8 cellular contexts compared by ENCODE assay signal in genomic region chr12:53098982-53099651, GRCh38. TPM values are rescaled to one million over a fixed set of nuclear protein-coding genes. Genes with fewer than 3 reads are reported as not detected.
DNase-seq lines count a peak whose midpoint lies in the region; ATAC-seq and TF ChIP-seq lines count a peak whose summit lies in the region.

No MANE protein-coding gene starts in this region.

- no peak overlapping the region for H3K9ac ChIP-seq in liver (ENCODE audit: low read depth in 1 of 2, low read length in 2 of 2)

- H3K27ac ChIP-seq in liver (ENCODE audit: low read depth in 1 of 2, low read length in 2 of 2) = peak overlapping the region; percentile 4 to 71

- H3K9me3 Mint-ChIP-seq in activated CD4-positive, alpha-beta T cell treated with anti-CD3 and anti-CD28 coated beads, Interleukin-2, amount 10 ng/mL, durations not matched to agents 7 days and 5 days = no peaks in the 10 kb centered on the region

- DNase-seq in Ammon's horn (ENCODE audit: low spot score) (peak; percentile 82), HFF-Myc (ENCODE audit: extremely low read depth, low read depth) (peak; percentile 93), NCI-H69 (lab: John Stamatoyannopoulos, UW) (peak; percentile 80), dedifferentiated amniotic fluid mesenchymal stem cell (ENCODE audit: extremely low spot score) (peak; percentile 94)
- peak; percentile 91 for DNase-seq in activated CD4-positive, alpha-beta T cell treated with anti-CD3 and anti-CD28 coated beads, Interleukin-2, amount 10 ng/mL, durations not matched to agents 7 days and 5 days
- DNase-seq in stimulated activated CD4-positive, alpha-beta T cell treated with anti-CD3 and anti-CD28 coated beads, Interleukin-2, amount 100 ng/mL, for 4 hours (ENCODE audit: low read depth) = peak; percentile 78

- peak overlapping the region; percentile 52 for H3K4me3 ChIP-seq in HFF-Myc (replicated peaks; ENCODE audit: low read depth, low read length)
- no peak overlapping the region for H3K4me3 ChIP-seq in liver (ENCODE audit: low read depth in 1 of 3, low read length in 3 of 3)

- H3K27me3 Mint-ChIP-seq in activated CD4-positive, alpha-beta T cell treated with anti-CD3 and anti-CD28 coated beads, Interleukin-2, amount 10 ng/mL, durations not matched to agents 7 days and 5 days = peaks cover 22% of the 10 kb centered on the region

- H3K4me1 ChIP-seq in liver (ENCODE audit: control insufficient read depth in 4 of 4, insufficient read depth in 4 of 4, low read length in 3 of 4) = peaks cover 19 to 42% (median 31%) of the 10 kb centered on the region in 4 donors

- H3K27me3 ChIP-seq in liver (ENCODE audit: control insufficient read depth in 4 of 4, insufficient read depth in 4 of 4, low read length in 3 of 4) = no peaks in the 10 kb centered on the region

- no peak for ATAC-seq in HG03039 (IDR thresholded peaks at IDR 0.05; ENCODE audit: unreplicated experiment)

- H3K27ac Mint-ChIP-seq in activated CD4-positive, alpha-beta T cell treated with anti-CD3 and anti-CD28 coated beads, Interleukin-2, amount 10 ng/mL, durations not matched to agents 7 days and 5 days = peak overlapping the region; percentile 60

- peaks cover 63% of the 10 kb centered on the region for H3K4me1 Mint-ChIP-seq in activated CD4-positive, alpha-beta T cell treated with anti-CD3 and anti-CD28 coated beads, Interleukin-2, amount 10 ng/mL, durations not matched to agents 7 days and 5 days

- peak overlapping the region; percentile 18 for H3K4me3 Mint-ChIP-seq in activated CD4-positive, alpha-beta T cell treated with anti-CD3 and anti-CD28 coated beads, Interleukin-2, amount 10 ng/mL, durations not matched to agents 7 days and 5 days

- H3K36me3 Mint-ChIP-seq in activated CD4-positive, alpha-beta T cell treated with anti-CD3 and anti-CD28 coated beads, Interleukin-2, amount 10 ng/mL, durations not matched to agents 7 days and 5 days (ENCODE audit: low read depth) = no peaks in the 10 kb centered on the region

- H3K9me3 ChIP-seq in liver (ENCODE audit: control insufficient read depth in 4 of 4, low read length in 3 of 4) = no peaks in the 10 kb centered on the region

- H3K36me3 ChIP-seq in liver (ENCODE audit: control insufficient read depth in 4 of 4, insufficient read depth in 3 of 4, low read depth in 1 of 4, low read length in 3 of 4) = no peaks in the 10 kb centered on the region

- POLR2A ChIA-PET in activated CD4-positive, alpha-beta T cell treated with anti-CD3 and anti-CD28 coated beads, Interleukin-2, amount 10 ng/mL, durations not matched to agents 7 days and 5 days (lab: Charles Lee) = no interaction called here

- peak; percentile 93 for TF ChIP-seq CTCF in HFF-Myc (IDR thresholded peaks at IDR 0.05; ENCODE audit: low read depth, low read length, missing control alignments)
- peak; percentile 94 for TF ChIP-seq CTCF in liver (IDR thresholded peaks at IDR 0.05; ENCODE audit: low read depth, low read length, missing input control)

- CTCF ChIA-PET in activated CD4-positive, alpha-beta T cell treated with anti-CD3 and anti-CD28 coated beads, Interleukin-2, amount 10 ng/mL, durations not matched to agents 7 days and 5 days (lab: Charles Lee) = interaction anchor here (0.6 to 9.6 kb wide), 21 partner anchors 8 to 280 kb away, joined by 3 to 99 read pairs (median 4); partner anchors contain the start of gene SPRYD3

- WGBS in liver = 28% methylated on average over 6 of the region's 6 CpGs

- peak; percentile 87 to 90 for TF ChIP-seq RAD21 in liver (IDR thresholded peaks at IDR 0.05)

TF ChIP-seq in liver, 16 proteins besides CTCF, POLR2A, EP300 and RAD21:
- TF ChIP-seq TAF1 (conservative IDR thresholded peaks at IDR 0.05) (no peak), FOXA1 (IDR thresholded peaks at IDR 0.05) (no peak), HNF4A (conservative IDR thresholded peaks at IDR 0.05) (no peak), YY1 (IDR thresholded peaks at IDR 0.05) (no peak), NR2F2 (IDR thresholded peaks at IDR 0.05) (peak; percentile 72), SP1 (IDR thresholded peaks at IDR 0.05) (peak; percentile 55), EGR1 (IDR thresholded peaks at IDR 0.05; ENCODE audit: low read depth in 2 of 2) (no peak), GABPA (IDR thresholded peaks at IDR 0.05 in 1 of 2, conservative IDR thresholded peaks at IDR 0.05 in 1 of 2) (no peak), JUND (IDR thresholded peaks at IDR 0.05) (peak; percentile 44 to 76), HNF4G (IDR thresholded peaks at IDR 0.05) (no peak), RXRA (IDR thresholded peaks at IDR 0.05) (peak; percentile 69 to 84), FOXA2 (IDR thresholded peaks at IDR 0.05) (no peak), ZBTB33 (IDR thresholded peaks at IDR 0.05) (no peak)
- TF ChIP-seq, protein P1, sequence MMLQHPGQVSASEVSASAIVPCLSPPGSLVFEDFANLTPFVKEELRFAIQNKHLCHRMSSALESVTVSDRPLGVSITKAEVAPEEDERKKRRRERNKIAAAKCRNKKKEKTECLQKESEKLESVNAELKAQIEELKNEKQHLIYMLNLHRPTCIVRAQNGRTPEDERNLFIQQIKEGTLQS (IDR thresholded peaks at IDR 0.05) = no peak
- TF ChIP-seq, protein P2, sequence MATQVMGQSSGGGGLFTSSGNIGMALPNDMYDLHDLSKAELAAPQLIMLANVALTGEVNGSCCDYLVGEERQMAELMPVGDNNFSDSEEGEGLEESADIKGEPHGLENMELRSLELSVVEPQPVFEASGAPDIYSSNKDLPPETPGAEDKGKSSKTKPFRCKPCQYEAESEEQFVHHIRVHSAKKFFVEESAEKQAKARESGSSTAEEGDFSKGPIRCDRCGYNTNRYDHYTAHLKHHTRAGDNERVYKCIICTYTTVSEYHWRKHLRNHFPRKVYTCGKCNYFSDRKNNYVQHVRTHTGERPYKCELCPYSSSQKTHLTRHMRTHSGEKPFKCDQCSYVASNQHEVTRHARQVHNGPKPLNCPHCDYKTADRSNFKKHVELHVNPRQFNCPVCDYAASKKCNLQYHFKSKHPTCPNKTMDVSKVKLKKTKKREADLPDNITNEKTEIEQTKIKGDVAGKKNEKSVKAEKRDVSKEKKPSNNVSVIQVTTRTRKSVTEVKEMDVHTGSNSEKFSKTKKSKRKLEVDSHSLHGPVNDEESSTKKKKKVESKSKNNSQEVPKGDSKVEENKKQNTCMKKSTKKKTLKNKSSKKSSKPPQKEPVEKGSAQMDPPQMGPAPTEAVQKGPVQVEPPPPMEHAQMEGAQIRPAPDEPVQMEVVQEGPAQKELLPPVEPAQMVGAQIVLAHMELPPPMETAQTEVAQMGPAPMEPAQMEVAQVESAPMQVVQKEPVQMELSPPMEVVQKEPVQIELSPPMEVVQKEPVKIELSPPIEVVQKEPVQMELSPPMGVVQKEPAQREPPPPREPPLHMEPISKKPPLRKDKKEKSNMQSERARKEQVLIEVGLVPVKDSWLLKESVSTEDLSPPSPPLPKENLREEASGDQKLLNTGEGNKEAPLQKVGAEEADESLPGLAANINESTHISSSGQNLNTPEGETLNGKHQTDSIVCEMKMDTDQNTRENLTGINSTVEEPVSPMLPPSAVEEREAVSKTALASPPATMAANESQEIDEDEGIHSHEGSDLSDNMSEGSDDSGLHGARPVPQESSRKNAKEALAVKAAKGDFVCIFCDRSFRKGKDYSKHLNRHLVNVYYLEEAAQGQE (IDR thresholded peaks at IDR 0.05) = no peak
- TF ChIP-seq, protein P3, sequence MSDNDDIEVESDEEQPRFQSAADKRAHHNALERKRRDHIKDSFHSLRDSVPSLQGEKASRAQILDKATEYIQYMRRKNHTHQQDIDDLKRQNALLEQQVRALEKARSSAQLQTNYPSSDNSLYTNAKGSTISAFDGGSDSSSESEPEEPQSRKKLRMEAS (IDR thresholded peaks at IDR 0.05) = no peak

RNA-seq across cellular contexts. Expression of gene IGFBP6, which starts 1.6 kb away (rescaled TPM):
- under 1 TPM in 1 of 2 experiments, not detected in 1; 0.37 TPM for total RNA-seq in activated CD4-positive, alpha-beta T cell treated with anti-CD3 and anti-CD28 coated beads, Interleukin-2, amount 10 ng/mL, durations not matched to agents 7 days and 5 days
- total RNA-seq in liver = 10 to 100 TPM in 1 of 2 donors, 1 to 10 TPM in 1; 1.6 to 13.6 TPM
- 10 to 100 TPM; 10.5 to 17.6 TPM for polyA plus RNA-seq in liver

RNA-seq across cellular contexts. Expression of gene SOAT2, which starts 4.2 kb away (rescaled TPM):
- total RNA-seq in activated CD4-positive, alpha-beta T cell treated with anti-CD3 and anti-CD28 coated beads, Interleukin-2, amount 10 ng/mL, durations not matched to agents 7 days and 5 days = 1 to 10 TPM; 1.0 to 1.7 TPM
- total RNA-seq in liver = 1 to 10 TPM in 1 of 2 donors, under 1 TPM in 1; 0.92 to 9.4 TPM
- 1 to 10 TPM in 1 of 2 donors, under 1 TPM in 1; 0.48 to 1.6 TPM for polyA plus RNA-seq in liver

RNA-seq across cellular contexts. Expression of gene SPRYD3, which starts 19.9 kb away (rescaled TPM):
- 10 to 100 TPM; 19.0 to 20.2 TPM for total RNA-seq in activated CD4-positive, alpha-beta T cell treated with anti-CD3 and anti-CD28 coated beads, Interleukin-2, amount 10 ng/mL, durations not matched to agents 7 days and 5 days
- total RNA-seq in liver = 10 to 100 TPM in 1 of 2 donors, 1 to 10 TPM in 1; 6.0 to 15.2 TPM
- 10 to 100 TPM; 11.3 to 20.3 TPM for polyA plus RNA-seq in liver

RNA-seq across cellular contexts. Expression of gene TNS2, which starts 49.3 kb away (rescaled TPM):
- 1 to 10 TPM in 1 of 2 experiments, under 1 TPM in 1; 0.92 to 1.8 TPM for total RNA-seq in activated CD4-positive, alpha-beta T cell treated with anti-CD3 and anti-CD28 coated beads, Interleukin-2, amount 10 ng/mL, durations not matched to agents 7 days and 5 days
- total RNA-seq in liver = 10 to 100 TPM; 11.7 to 94.0 TPM
- 10 to 100 TPM; 44.7 to 47.2 TPM for polyA plus RNA-seq in liver
